14 cellular contexts compared by ENCODE assay signal in genomic region chr10:75057680-75058079, GRCh38.
"Had no signal": no experiment of that assay in that cellular context is flagged by ENCODE, and none has a peak within 500 bp of the region (broad histone marks: within the 10 kb centered on the region; RNA-seq: fewer than 3 reads in every experiment).

No MANE protein-coding gene starts in this region.

- H3K4me1 ChIP-seq: left lung, testis had no signal

- H3K27me3 ChIP-seq: left lung, testis had no signal

- H3K4me3 ChIP-seq: left lung, testis had no signal

- ATAC-seq: left lung; stimulated activated naive CD8-positive, alpha-beta T cell treated with anti-CD3 and anti-CD28 coated beads, Interleukin-15, Interleukin-2, amounts not matched to agents 100 U/mL and 50 U/mL, for 24 hours had no signal

- DNase-seq: activated CD4-positive, alpha-beta T cell treated with anti-CD3 and anti-CD28 coated beads, Interleukin-2, amount 50 U/mL, for 48 hours; activated CD4-positive, CD25-positive, alpha-beta regulatory T cell treated with anti-CD3 and anti-CD28 coated beads, Interleukin-2, amount 50 U/mL, for 72 hours; activated gamma-delta T cell; activated T-cell treated with anti-CD3 and anti-CD28 coated beads, Interleukin-2, amount 50 U/mL, for 48 hours; amygdala; cerebellar nuclear complex; left lung; nephron progenitor cell; stimulated activated CD4-positive, alpha-beta T cell treated with anti-CD3 and anti-CD28 coated beads, Interleukin-2, amount 100 ng/mL, for 48 hours; stimulated activated naive CD8-positive, alpha-beta T cell treated with anti-CD3 and anti-CD28 coated beads, Interleukin-15, Interleukin-2, amounts not matched to agents 100 U/mL and 50 U/mL, for 24 hours; testis had no signal

- H3K27me3 Mint-ChIP-seq: activated naive CD8-positive, alpha-beta T cell; dendritic cell treated with granulocyte-macrophage colony-stimulating factor and Interleukin-4, amounts not matched to agents 40 ng/mL and 50 ng/mL, for 4 days had no signal

- H3K36me3 ChIP-seq: left lung had no signal

- H3K27ac Mint-ChIP-seq: activated naive CD8-positive, alpha-beta T cell; brain; dendritic cell treated with granulocyte-macrophage colony-stimulating factor and Interleukin-4, amounts not matched to agents 40 ng/mL and 50 ng/mL, for 4 days; nephron progenitor cell had no signal

- H3K9me3 ChIP-seq: left lung, testis had no signal

- H3K27ac ChIP-seq: left lung, testis had no signal

- H3K36me3 Mint-ChIP-seq: activated naive CD8-positive, alpha-beta T cell; brain had no signal

- H3K4me3 Mint-ChIP-seq: activated naive CD8-positive, alpha-beta T cell; brain; dendritic cell treated with granulocyte-macrophage colony-stimulating factor and Interleukin-4, amounts not matched to agents 40 ng/mL and 50 ng/mL, for 4 days; nephron progenitor cell had no signal
